Comparison of ENCODE assay signal across 15 cellular contexts in the genomic region with DNA sequence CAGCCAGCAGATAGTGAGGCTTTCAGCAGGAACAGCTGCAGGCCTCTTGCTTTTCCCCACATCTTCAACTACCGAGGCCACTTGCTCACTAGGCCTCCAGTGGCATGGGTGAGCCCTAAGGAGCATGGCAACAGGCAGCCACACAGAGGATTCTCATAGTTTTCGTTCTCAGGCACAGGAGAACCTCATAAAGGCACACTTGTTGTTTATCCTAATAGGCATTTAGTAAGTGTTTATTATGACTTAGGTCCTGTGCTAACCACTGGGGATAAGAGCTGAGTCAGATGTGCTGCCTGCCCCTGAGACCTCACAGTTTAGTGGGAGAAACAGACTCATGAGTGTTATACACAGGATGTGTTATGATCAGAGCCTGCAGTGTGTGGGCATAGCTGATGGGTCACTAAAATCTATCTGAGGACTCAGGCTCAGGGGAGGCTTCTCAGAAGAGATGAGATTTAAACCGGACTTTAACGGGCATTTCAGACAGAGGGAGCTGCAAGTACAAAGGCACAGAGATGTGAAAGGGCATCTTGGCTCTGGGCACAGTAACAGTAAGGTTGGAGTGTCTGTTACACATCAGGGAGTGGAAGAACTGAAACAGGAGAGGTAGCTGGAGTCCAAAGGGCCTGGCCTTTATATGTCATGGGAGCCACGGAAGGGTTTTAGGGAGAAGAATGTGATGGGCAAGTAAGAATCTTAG. TPM values are rescaled to one million over a fixed set of nuclear protein-coding genes. Genes with fewer than 3 reads are reported as not detected.
A peak's percentile ranks its signal among the peaks of the same experiment; 100 is the strongest.
DNase-seq lines count a peak whose midpoint lies in the region; ATAC-seq, FAIRE-seq and TF ChIP-seq lines count a peak whose summit lies in the region.
"Had no signal": no experiment of that assay in that cellular context is flagged by ENCODE, and none has a peak within 500 bp of the region (broad histone marks: within the 10 kb centered on the region; RNA-seq: fewer than 3 reads in every experiment).

No MANE protein-coding gene starts in this region.

- in situ Hi-C loops in IMR-90 (cut with MboI; ENCODE audit: low sequenced_read_pairs) = no loop called here
- in situ Hi-C loops in K562 (cut with MboI) = no loop called here

- H3K9me1 ChIP-seq in IMR-90 (ENCODE audit: insufficient read depth, low read length) (no peaks in the 10 kb centered on the region), K562 (ENCODE audit: control insufficient read depth, insufficient read depth, low read length) (no peaks in the 10 kb centered on the region)

- peak overlapping the region; percentile 16 to 50 (median 18) for H3K27ac Mint-ChIP-seq in CD4-positive, CD25-positive, alpha-beta regulatory T cell
- H3K27ac Mint-ChIP-seq in GM23338 = no peak overlapping the region

- dilution Hi-C loops in IMR-90 (cut with HindIII; ENCODE audit: low sequenced_read_pairs, unreplicated experiment) = no loop called here

- H3K79me1 ChIP-seq in IMR-90 (ENCODE audit: low read depth in 1 of 2, low read length in 2 of 2) = no peaks in the 10 kb centered on the region

- no peak for ATAC-seq in CD4-positive, CD25-positive, alpha-beta regulatory T cell (ENCODE audit: low read depth in 2 of 2)
- ATAC-seq in IMR-90 (ENCODE audit: low read depth) = peak; percentile 99
- peak; percentile 9 for ATAC-seq in K562
- no peak for ATAC-seq in sciatic nerve
- ATAC-seq in HG02840 (IDR thresholded peaks at IDR 0.05; ENCODE audit: low FRiP score, unreplicated experiment) = no peak
- ATAC-seq in GM23338 = no peak
- ATAC-seq: esophagus mucosa, right lobe of liver had no signal

- no peak overlapping the region for H4K5ac ChIP-seq in IMR-90 (ENCODE audit: low read depth, low read length)

- no peak overlapping the region for H3K23ac ChIP-seq in IMR-90 (ENCODE audit: low read depth, low read length)

- FAIRE-seq in K562 (lab: Jason Lieb, UNC) = peak; percentile 60
- FAIRE-seq: bronchial epithelial cell, islet of Langerhans, RCC 7860 had no signal

- WGBS in IMR-90 (ENCODE audit: extremely low coverage in 2 of 2, insufficient read length in 1 of 2), 2 experiments = 10% methylated on average over 3 of the region's 5 CpGs; no CpG with 5 or more reads in 1 of the 2 experiments
- WGBS in K562 (ENCODE audit: insufficient coverage, low coverage, missing lambda C conversion rate) = 23% methylated on average over 5 of the region's 5 CpGs

- POLR2A ChIA-PET in IMR-90 (lab: Charles Lee; ENCODE audit: unreplicated experiment) = no interaction called here
- POLR2A ChIA-PET in K562 (lab: Yijun Ruan, JAX) = interaction anchor here (0.6 to 3.5 kb wide), 7 partner anchors 8 to 60 kb away, joined by 3 to 45 read pairs (median 5); a partner anchor contains a TSS

- no peak for TF ChIP-seq EP300 in K562 (IDR thresholded peaks at IDR 0.05; ENCODE audit: low read length)

- no peak for TF ChIP-seq CTCF in IMR-90 (conservative IDR thresholded peaks at IDR 0.05; ENCODE audit: low read depth, low read length)
- TF ChIP-seq CTCF in K562 (IDR thresholded peaks at IDR 0.05 in 2 of 3, conservative IDR thresholded peaks at IDR 0.05 in 1 of 3; ENCODE audit: insufficient read depth in 2 of 3, low read depth in 1 of 3, low read length in 3 of 3) = no peak
- no peak for TF ChIP-seq CTCF in GM23338 (conservative IDR thresholded peaks at IDR 0.05; ENCODE audit: low read depth in 2 of 2)

- peaks cover 5% of the 10 kb centered on the region for H3K27me3 Mint-ChIP-seq in CD4-positive, CD25-positive, alpha-beta regulatory T cell
- peaks cover 2% of the 10 kb centered on the region for H3K27me3 Mint-ChIP-seq in GM23338 (ENCODE audit: insufficient read depth, low read depth, poor library complexity)

- no peaks in the 10 kb centered on the region for H3K27me3 ChIP-seq in CD4-positive, CD25-positive, alpha-beta regulatory T cell (ENCODE audit: control insufficient read depth, insufficient read depth, low read length)
- peaks cover 10% of the 10 kb centered on the region for H3K27me3 ChIP-seq in IMR-90 (ENCODE audit: control insufficient read depth, insufficient read depth, low read length)
- H3K27me3 ChIP-seq in K562 (ENCODE audit: control insufficient read depth in 2 of 2, insufficient read depth in 2 of 2, low read length in 2 of 2) = no peaks in the 10 kb centered on the region
- H3K27me3 ChIP-seq in GM23338 (ENCODE audit: insufficient read depth) = no peaks in the 10 kb centered on the region; the same call in 1 of the 2 replicates
- H3K27me3 ChIP-seq: right lobe of liver had no signal

- no peaks in the 10 kb centered on the region for H3F3A ChIP-seq in GM23338 (replicated peaks; ENCODE audit: low read depth)

- no peak overlapping the region for H3K4ac ChIP-seq in IMR-90 (ENCODE audit: low read depth, low read length)

- TF ChIP-seq RAD21 in IMR-90 (IDR thresholded peaks at IDR 0.05; ENCODE audit: low read length) (no peak), K562 (CRISPR knock-in tag; conservative IDR thresholded peaks at IDR 0.05 in 1 of 2, IDR thresholded peaks at IDR 0.05 in 1 of 2) (no peak)

- H3K4me1 Mint-ChIP-seq in CD4-positive, CD25-positive, alpha-beta regulatory T cell = peaks cover 0 to 6% (median 2%) of the 10 kb centered on the region in 4 donors
- no peaks in the 10 kb centered on the region for H3K4me1 Mint-ChIP-seq in GM23338

- H2BK20ac ChIP-seq in IMR-90 (ENCODE audit: low read depth, low read length) = no peak overlapping the region

- TF ChIP-seq POLR2A in IMR-90 (IDR thresholded peaks at IDR 0.05; ENCODE audit: low read depth, low read length) (no peak), K562 (conservative IDR thresholded peaks at IDR 0.05) (no peak)

- no peaks in the 10 kb centered on the region for H3K9me3 ChIP-seq in CD4-positive, CD25-positive, alpha-beta regulatory T cell (ENCODE audit: control insufficient read depth in 2 of 2, low read length in 2 of 2)
- no peaks in the 10 kb centered on the region for H3K9me3 ChIP-seq in IMR-90 (ENCODE audit: control insufficient read depth, insufficient read depth, low read length)
- no peaks in the 10 kb centered on the region for H3K9me3 ChIP-seq in K562 (replicated peaks; ENCODE audit: control insufficient read depth, insufficient read depth, low read depth, low read length)
- H3K9me3 ChIP-seq: right lobe of liver had no signal

- H3K9ac ChIP-seq in IMR-90 (ENCODE audit: low read depth, low read length) = no peak overlapping the region
- H3K9ac ChIP-seq in K562 (ENCODE audit: insufficient read depth in 1 of 2, low read depth in 2 of 2, low read length in 2 of 2) = peak overlapping the region; percentile 60 to 75; a peak in 3 of 4 replicates

- H3K4me2 ChIP-seq in IMR-90 (ENCODE audit: low read depth, low read length) = peak overlapping the region; percentile 11; the same call in 1 of the 2 replicates
- peak overlapping the region; percentile 22 for H3K4me2 ChIP-seq in K562 (ENCODE audit: insufficient read depth, low read length)
- H3K4me2 ChIP-seq in GM23338 = no peak overlapping the region

- H2AFZ ChIP-seq in IMR-90 (replicated peaks; ENCODE audit: low read length, poor library complexity) (peak overlapping the region; percentile 68), K562 (ENCODE audit: low read depth, low read length) (peak overlapping the region; percentile 93), GM23338 (no peak overlapping the region)

- no peak overlapping the region for H2BK15ac ChIP-seq in IMR-90 (ENCODE audit: low read depth, low read length)

- BruUV-seq in IMR-90 (replicated peaks; lab: Mats Ljungman, UMichigan) = no TSS peak
- BruUV-seq in K562 (replicated peaks; lab: Mats Ljungman, UMichigan) = no TSS peak

- peak overlapping the region; percentile 11; the same call in 1 of the 2 replicates for H2AK5ac ChIP-seq in IMR-90 (ENCODE audit: low read depth, low read length)

- no peak overlapping the region for H3K56ac ChIP-seq in IMR-90 (ENCODE audit: extremely low read depth, insufficient read depth, low read length)

- no peak overlapping the region for H3K27ac ChIP-seq in CD4-positive, CD25-positive, alpha-beta regulatory T cell (ENCODE audit: insufficient read depth, low read length, poor library complexity, severe bottlenecking)
- H3K27ac ChIP-seq in IMR-90 (ENCODE audit: insufficient read depth, low read length) (peak overlapping the region; percentile 23; the same call in 1 of the 2 replicates), K562 (ENCODE audit: extremely low read depth, low read depth, low read length) (peak overlapping the region; percentile 83), GM23338 (ENCODE audit: low read depth) (no peak overlapping the region)
- H3K27ac ChIP-seq: right lobe of liver had no signal

- no peak overlapping the region for H2AK9ac ChIP-seq in IMR-90 (replicated peaks; ENCODE audit: low read depth, low read length, poor library complexity)

- H3K36me3 ChIP-seq in CD4-positive, CD25-positive, alpha-beta regulatory T cell (ENCODE audit: control insufficient read depth, insufficient read depth, low read length) = no peaks in the 10 kb centered on the region
- H3K36me3 ChIP-seq in IMR-90 (ENCODE audit: control insufficient read depth, insufficient read depth, low read length) (no peaks in the 10 kb centered on the region), K562 (ENCODE audit: control insufficient read depth, insufficient read depth, low read length) (no peaks in the 10 kb centered on the region; the same call in 2 of the 3 replicates), GM23338 (ENCODE audit: insufficient read depth) (no peaks in the 10 kb centered on the region)
- H3K36me3 ChIP-seq: right lobe of liver had no signal

- CTCF ChIA-PET in IMR-90 (lab: Yijun Ruan, JAX) (interaction anchor here (1.1 to 1.4 kb wide), 2 partner anchors 24 to 35 kb away, joined by 3 to 4 read pairs; a partner anchor contains a TSS), K562 (lab: Yijun Ruan, JAX; ENCODE audit: low intra/inter-chr PET ratio) (no interaction called here)

- no peaks in the 10 kb centered on the region for H4K20me1 ChIP-seq in IMR-90 (ENCODE audit: insufficient read depth, low read length)
- no peaks in the 10 kb centered on the region for H4K20me1 ChIP-seq in K562 (replicated peaks; ENCODE audit: control insufficient read depth, insufficient read depth, low read length)
- H4K20me1 ChIP-seq in GM23338 (replicated peaks; ENCODE audit: insufficient read depth) = 0 out of 2 replicates have a peak, but pooled peaks cover 2% of the 10 kb centered on the region

- peak overlapping the region; percentile 20; the same call in 1 of the 2 replicates for H3K18ac ChIP-seq in IMR-90 (ENCODE audit: low read depth, low read length)

- H4K8ac ChIP-seq in IMR-90 (ENCODE audit: low read depth in 2 of 2, low read length in 2 of 2) = no peak overlapping the region

- H3K4me1 ChIP-seq in CD4-positive, CD25-positive, alpha-beta regulatory T cell (ENCODE audit: control insufficient read depth, insufficient read depth, low read length, poor library complexity, severe bottlenecking) = no peaks in the 10 kb centered on the region
- H3K4me1 ChIP-seq in IMR-90 (ENCODE audit: control insufficient read depth, insufficient read depth, low read length) (peaks cover 6% of the 10 kb centered on the region), K562 (replicated peaks in 1 of 2; ENCODE audit: control insufficient read depth in 2 of 2, insufficient read depth in 2 of 2, low read length in 2 of 2) (peaks cover 48 to 73% of the 10 kb centered on the region in 2 experiments), GM23338 (ENCODE audit: insufficient read depth) (no peaks in the 10 kb centered on the region)
- H3K4me1 ChIP-seq: right lobe of liver had no signal

- H3K4me3 ChIP-seq in CD4-positive, CD25-positive, alpha-beta regulatory T cell (ENCODE audit: low read depth, low read length) = no peak overlapping the region
- no peak overlapping the region for H3K4me3 ChIP-seq in IMR-90 (ENCODE audit: insufficient read depth, low read depth, low read length)
- no peak overlapping the region for H3K4me3 ChIP-seq in K562
- no peak overlapping the region for H3K4me3 ChIP-seq in GM23338
- H3K4me3 ChIP-seq: right lobe of liver had no signal

- no peaks in the 10 kb centered on the region for H3K36me3 Mint-ChIP-seq in CD4-positive, CD25-positive, alpha-beta regulatory T cell
- no peaks in the 10 kb centered on the region for H3K36me3 Mint-ChIP-seq in GM23338 (ENCODE audit: low read depth)

- no peak overlapping the region for H2BK120ac ChIP-seq in IMR-90 (ENCODE audit: low read depth, low read length)

- H3K9me3 Mint-ChIP-seq in CD4-positive, CD25-positive, alpha-beta regulatory T cell = no peaks in the 10 kb centered on the region
- no peaks in the 10 kb centered on the region for H3K9me3 Mint-ChIP-seq in GM23338

- intact Hi-C loops in IMR-90 (cut with micrococcal nuclease) (loop anchor here (2.0 kb wide), 1 partner anchor 24 kb away; a partner anchor contains a TSS), K562 (cut with micrococcal nuclease) (no loop called here), sciatic nerve (cut with DNase I) (no loop called here)

- H3K4me3 Mint-ChIP-seq in CD4-positive, CD25-positive, alpha-beta regulatory T cell = no peak overlapping the region
- no peak overlapping the region for H3K4me3 Mint-ChIP-seq in GM23338

- H3K9me2 ChIP-seq in GM23338 (ENCODE audit: insufficient read depth) = no peaks in the 10 kb centered on the region

- no peak for DNase-seq in CD4-positive, CD25-positive, alpha-beta regulatory T cell
- DNase-seq in IMR-90 = peak; percentile 93
- DNase-seq in K562 (ENCODE audit: extremely low read depth in 1 of 4, low spot score in 3 of 4) = peak in 2 of 4 experiments; percentile 44 to 68
- peak; percentile 54 for DNase-seq in myocyte (ENCODE audit: low read depth)
- DNase-seq in sciatic nerve (ENCODE audit: low spot score) = no peak
- DNase-seq in NCI-H2029 treated with DMSO at 0.1 percent for 48 hours (lab: John Stamatoyannopoulos, UW) = no peak
- DNase-seq in GM23338 (ENCODE audit: low spot score) = no peak
- DNase-seq: COR-L47, NCI-H2171 treated with DMSO at 0.1 percent for 48 hours, right lobe of liver had no signal

- H3K79me2 ChIP-seq in K562 (ENCODE audit: control insufficient read depth, insufficient read depth, low read length) = peaks cover 31% of the 10 kb centered on the region; the same call in 2 of the 3 replicates
- no peaks in the 10 kb centered on the region for H3K79me2 ChIP-seq in GM23338 (replicated peaks; ENCODE audit: insufficient read depth)

- peak overlapping the region; percentile 18 for H2BK5ac ChIP-seq in IMR-90 (ENCODE audit: low read depth, low read length, poor library complexity, severe bottlenecking)

- no peak overlapping the region; the same call in 1 of the 2 replicates for H4K91ac ChIP-seq in IMR-90 (ENCODE audit: insufficient read depth, low read depth, low read length)

- H3K14ac ChIP-seq in IMR-90 (replicated peaks; ENCODE audit: low read depth, low read length) = 0 out of 2 replicates have a peak overlapping the region, but pooled peaks have one; percentile 17

RNA-seq across cellular contexts. Expression of a gene that starts 21.0 kb away (rescaled TPM):
- 3.6 TPM for total RNA-seq in CD4-positive, CD25-positive, alpha-beta regulatory T cell
- 1 to 10 TPM; 1.7 to 7.0 (median 4.7) TPM for polyA plus RNA-seq in CD4-positive, CD25-positive, alpha-beta regulatory T cell
- not detected in 2 replicates for total RNA-seq in IMR-90 (2012; rRNA removed)
- polyA plus RNA-seq in IMR-90 (2012; rRNA removed) = not detected in 2 replicates
- polyA plus RNA-seq in IMR-90 (2012; cell fraction: cytosol; rRNA removed) = not detected in 2 replicates
- polyA plus RNA-seq in IMR-90 (2012; cell fraction: nucleus; rRNA removed; ENCODE audit: low replicate concordance) = not detected in 2 replicates
- total RNA-seq in K562 (2011; cell fraction: chromatin; rRNA removed; ENCODE audit: low replicate concordance) = 11.3 and 87.8 TPM in 2 replicates
- total RNA-seq in K562 (2011; cell fraction: nucleolus; rRNA removed) = 10.7 and 21.2 TPM in 2 replicates
- 28.6 and 33.8 TPM in 2 replicates for total RNA-seq in K562 (2011; cell fraction: nucleoplasm; rRNA removed)
- total RNA-seq in K562 (2014; rRNA removed) = 107 and 116 TPM in 2 replicates
- 182 and 209 TPM in 2 replicates for total RNA-seq in K562 (2014; rRNA removed; fragmentation: Illumina TruSeq; extraction: Trizol)
- total RNA-seq in K562 (2015; rRNA removed; fragmentation: Illumina TruSeq; extraction: Trizol) = 54.3 and 56.3 TPM in 2 replicates
- total RNA-seq in K562 (2021) = 101 and 104 TPM in 2 replicates
- 104 and 197 TPM in 2 replicates for polyA plus RNA-seq in K562 (2011; rRNA removed)
- 25.0 and 35.1 TPM in 2 replicates for polyA plus RNA-seq in K562 (2011; cell fraction: cytosol; rRNA removed)
- polyA plus RNA-seq in K562 (2011; cell fraction: nucleus; rRNA removed) = 20.7 and 23.5 TPM in 2 replicates
- polyA plus RNA-seq in K562 (2012) = 22.3 and 42.9 TPM in 2 replicates
- 183 and 258 TPM in 2 replicates for polyA plus RNA-seq in K562 (2014; fragmentation: Illumina TruSeq; extraction: Trizol)
- polyA plus RNA-seq in K562 (2014; fragmentation: Nextera tagmentation; extraction: Ambion mirVana) = 100 to 1,000 TPM; 110 to 156 TPM
- polyA plus RNA-seq in K562 (2014; rRNA removed) = 124 and 137 TPM in 2 replicates
- 106 and 117 TPM in 2 replicates for polyA minus RNA-seq in K562 (2011; rRNA and poly(A)+ RNA removed)
- polyA minus RNA-seq in K562 (2011; cell fraction: cytosol; rRNA and poly(A)+ RNA removed) = 22.3 and 41.9 TPM in 2 replicates
- polyA minus RNA-seq in K562 (2011; cell fraction: nucleus; rRNA and poly(A)+ RNA removed) = 10.1 and 16.6 TPM in 2 replicates
- total RNA-seq in myocyte = 0.08 and 0.10 TPM in 2 replicates
- polyA plus RNA-seq in myocyte (2012) = not detected
- total RNA-seq in sciatic nerve = 6.4 TPM
- total RNA-seq in GM23338 (2014; rRNA removed; shearing (Covaris generic)) = not detected in 2 replicates
- not detected in 2 replicates for polyA plus RNA-seq in GM23338 (2016; fragmentation: Nextera tagmentation; extraction: Ambion mirVana)
- total RNA-seq: bronchial epithelial cell, esophagus mucosa had no signal

RNA-seq across cellular contexts. Expression of a gene that starts 24.2 kb away (rescaled TPM):
- total RNA-seq in CD4-positive, CD25-positive, alpha-beta regulatory T cell = 188 TPM
- 100 to 1,000 TPM in 1 of 4 donors, 10 to 100 TPM in 3; 83.6 to 101 (median 89.6) TPM for polyA plus RNA-seq in CD4-positive, CD25-positive, alpha-beta regulatory T cell
- total RNA-seq in IMR-90 (2012; rRNA removed) (3.9 and 9.4 TPM in 2 replicates), K562 (2014; rRNA removed) (90.3 and 90.7 TPM in 2 replicates), K562 (2014; rRNA removed; fragmentation: Illumina TruSeq; extraction: Trizol) (80.3 and 96.1 TPM in 2 replicates), K562 (2015; rRNA removed; fragmentation: Illumina TruSeq; extraction: Trizol) (68.9 and 78.4 TPM in 2 replicates), K562 (2021) (384 and 454 TPM in 2 replicates), myocyte (7.0 and 7.1 TPM in 2 replicates), sciatic nerve (145 TPM)
- polyA plus RNA-seq in IMR-90 (2012; rRNA removed) (40.7 and 46.8 TPM in 2 replicates), K562 (2011; rRNA removed) (135 and 147 TPM in 2 replicates), K562 (2014; fragmentation: Illumina TruSeq; extraction: Trizol) (711 and 815 TPM in 2 replicates), K562 (2014; fragmentation: Nextera tagmentation; extraction: Ambion mirVana) (100 to 1,000 TPM in 1 of 2 experiments, 10 to 100 TPM in 1; 87.2 to 141 TPM), K562 (2014; rRNA removed) (331 and 380 TPM in 2 replicates), GM23338 (2016; fragmentation: Nextera tagmentation; extraction: Ambion mirVana) (114 and 117 TPM in 2 replicates)
- 9.5 and 10.7 TPM in 2 replicates for polyA plus RNA-seq in IMR-90 (2012; cell fraction: cytosol; rRNA removed)
- 3.9 and 12.4 TPM in 2 replicates for polyA plus RNA-seq in IMR-90 (2012; cell fraction: nucleus; rRNA removed; ENCODE audit: low replicate concordance)
- 103 and 181 TPM in 2 replicates for total RNA-seq in K562 (2011; cell fraction: chromatin; rRNA removed; ENCODE audit: low replicate concordance)
- total RNA-seq in K562 (2011; cell fraction: nucleolus; rRNA removed) = 53.9 and 79.2 TPM in 2 replicates
- total RNA-seq in K562 (2011; cell fraction: nucleoplasm; rRNA removed) = 96.2 and 106 TPM in 2 replicates
- 19.4 and 46.5 TPM in 2 replicates for polyA plus RNA-seq in K562 (2011; cell fraction: cytosol; rRNA removed)
- 41.5 and 53.7 TPM in 2 replicates for polyA plus RNA-seq in K562 (2011; cell fraction: nucleus; rRNA removed)
- polyA plus RNA-seq in K562 (2012) = 595 and 725 TPM in 2 replicates
- polyA minus RNA-seq in K562 (2011; rRNA and poly(A)+ RNA removed) = 117 and 146 TPM in 2 replicates
- polyA minus RNA-seq in K562 (2011; cell fraction: cytosol; rRNA and poly(A)+ RNA removed) = 105 and 106 TPM in 2 replicates
- polyA minus RNA-seq in K562 (2011; cell fraction: nucleus; rRNA and poly(A)+ RNA removed) = 31.2 and 52.8 TPM in 2 replicates
- 88.5 TPM for polyA plus RNA-seq in myocyte (2012)
- 13.1 and 21.0 TPM in 2 replicates for total RNA-seq in GM23338 (2014; rRNA removed; shearing (Covaris generic))

RNA-seq across cellular contexts. Expression of a gene that starts 36.7 kb away (rescaled TPM):
- total RNA-seq in CD4-positive, CD25-positive, alpha-beta regulatory T cell = 47.1 TPM
- 10 to 100 TPM; 20.7 to 28.9 (median 26.3) TPM for polyA plus RNA-seq in CD4-positive, CD25-positive, alpha-beta regulatory T cell
- 17.5 and 19.9 TPM in 2 replicates for total RNA-seq in IMR-90 (2012; rRNA removed)
- 7.6 and 10.2 TPM in 2 replicates for polyA plus RNA-seq in IMR-90 (2012; rRNA removed)
- polyA plus RNA-seq in IMR-90 (2012; cell fraction: cytosol; rRNA removed) = 3.2 and 5.4 TPM in 2 replicates
- polyA plus RNA-seq in IMR-90 (2012; cell fraction: nucleus; rRNA removed; ENCODE audit: low replicate concordance) = 4.2 and 23.8 TPM in 2 replicates
- total RNA-seq in K562 (2011; cell fraction: chromatin; rRNA removed; ENCODE audit: low replicate concordance) = 9.3 and 20.1 TPM in 2 replicates
- total RNA-seq in K562 (2011; cell fraction: nucleolus; rRNA removed) = 6.6 and 6.7 TPM in 2 replicates
- 8.8 and 9.2 TPM in 2 replicates for total RNA-seq in K562 (2011; cell fraction: nucleoplasm; rRNA removed)
- total RNA-seq in K562 (2014; rRNA removed) = 16.2 and 16.7 TPM in 2 replicates
- 16.2 and 18.4 TPM in 2 replicates for total RNA-seq in K562 (2014; rRNA removed; fragmentation: Illumina TruSeq; extraction: Trizol)
- total RNA-seq in K562 (2015; rRNA removed; fragmentation: Illumina TruSeq; extraction: Trizol) = 22.4 and 22.9 TPM in 2 replicates
- 12.2 and 12.5 TPM in 2 replicates for total RNA-seq in K562 (2021)
- polyA plus RNA-seq in K562 (2011; rRNA removed) = 14.2 and 16.3 TPM in 2 replicates
- polyA plus RNA-seq in K562 (2011; cell fraction: cytosol; rRNA removed) = 8.2 and 12.4 TPM in 2 replicates
- 10.3 and 14.4 TPM in 2 replicates for polyA plus RNA-seq in K562 (2011; cell fraction: nucleus; rRNA removed)
- 8.9 and 10.4 TPM in 2 replicates for polyA plus RNA-seq in K562 (2012)
- 17.2 and 20.0 TPM in 2 replicates for polyA plus RNA-seq in K562 (2014; fragmentation: Illumina TruSeq; extraction: Trizol)
- 10 to 100 TPM in 1 of 2 experiments, 1 to 10 TPM in 1; 5.6 to 12.8 TPM for polyA plus RNA-seq in K562 (2014; fragmentation: Nextera tagmentation; extraction: Ambion mirVana)
- polyA plus RNA-seq in K562 (2014; rRNA removed) = 17.2 and 18.4 TPM in 2 replicates
- polyA minus RNA-seq in K562 (2011; rRNA and poly(A)+ RNA removed) = 23.2 and 23.8 TPM in 2 replicates
- polyA minus RNA-seq in K562 (2011; cell fraction: cytosol; rRNA and poly(A)+ RNA removed) = 5.8 and 8.6 TPM in 2 replicates
- 5.1 and 8.1 TPM in 2 replicates for polyA minus RNA-seq in K562 (2011; cell fraction: nucleus; rRNA and poly(A)+ RNA removed)
- total RNA-seq in myocyte = 12.4 and 18.6 TPM in 2 replicates
- polyA plus RNA-seq in myocyte (2012) = 10.7 TPM
- 15.6 TPM for total RNA-seq in sciatic nerve
- total RNA-seq in GM23338 (2014; rRNA removed; shearing (Covaris generic)) = 6.4 and 9.7 TPM in 2 replicates
- polyA plus RNA-seq in GM23338 (2016; fragmentation: Nextera tagmentation; extraction: Ambion mirVana) = 4.7 and 5.0 TPM in 2 replicates

Comparison
In these comparisons a context has a peak if more than half of its experiments do, and no peak if none do; other contexts are left out.
1. ATAC-seq: peak in IMR-90 (single experiment) and K562 (single experiment); none in CD4-positive, CD25-positive, alpha-beta regulatory T cell (0 of 2), sciatic nerve (single experiment), HG02840 (single experiment) and GM23338 (single experiment).
2. DNase-seq: peak in IMR-90 (single experiment) and myocyte (single experiment); none in CD4-positive, CD25-positive, alpha-beta regulatory T cell (0 of 3), sciatic nerve (single experiment), NCI-H2029 treated with DMSO at 0.1 percent for 48 hours (single experiment) and GM23338 (single experiment).
3. H3K27ac ChIP-seq: peak in IMR-90 (single experiment) and K562 (single experiment); none in CD4-positive, CD25-positive, alpha-beta regulatory T cell (single experiment) and GM23338 (single experiment).